In the genomic region with DNA sequence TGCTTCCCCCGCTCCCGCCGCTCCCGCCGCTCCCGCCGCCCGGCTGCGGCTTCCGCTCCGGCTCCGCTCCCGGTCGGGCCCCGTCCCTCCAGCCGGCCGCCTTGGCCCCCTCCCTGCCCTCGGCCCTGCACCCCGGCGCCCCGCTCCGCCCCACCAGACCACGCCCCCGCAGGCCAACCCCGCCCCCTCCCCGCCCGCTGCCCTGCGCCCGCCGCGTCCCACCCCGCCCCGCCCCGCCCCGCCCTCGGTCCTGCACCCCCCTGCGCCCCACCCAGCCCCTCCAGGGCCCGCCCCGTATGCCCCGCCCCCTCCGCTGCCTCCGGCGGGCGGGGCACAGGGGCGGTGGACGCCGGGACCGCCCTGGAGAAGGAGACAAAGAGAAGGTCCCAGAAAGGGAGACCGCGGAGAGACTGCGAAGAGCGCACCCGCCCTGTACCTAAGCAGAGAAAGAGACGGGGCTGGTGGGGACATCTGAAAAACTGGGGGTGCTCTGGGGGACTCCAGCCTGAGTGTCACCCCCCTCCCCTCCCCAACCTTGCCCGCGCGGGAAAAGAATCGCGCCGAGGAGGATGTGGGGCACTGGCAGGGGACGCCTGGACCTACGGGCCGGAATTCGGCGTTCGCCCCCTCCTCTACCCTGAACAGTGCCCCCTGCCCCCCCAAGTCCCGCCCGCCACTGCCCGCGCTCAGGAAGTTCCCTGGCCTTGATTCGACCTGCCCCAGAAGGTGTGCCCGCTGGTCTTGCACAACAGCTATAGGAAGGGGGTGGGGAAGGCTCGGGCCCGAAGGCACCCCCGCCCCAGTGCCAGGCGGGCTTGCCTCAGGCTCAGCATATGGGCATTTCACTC, we compare ENCODE assay signal across 8 cellular contexts. TPM values are rescaled to one million over a fixed set of nuclear protein-coding genes. Genes with fewer than 3 reads are reported as not detected.
A peak's percentile ranks its signal among the peaks of the same experiment; 100 is the strongest.
DNase-seq lines count a peak whose midpoint lies in the region; ATAC-seq and TF ChIP-seq lines count a peak whose summit lies in the region.

No MANE protein-coding gene starts in this region.

- WGBS in mesodermal cell (ENCODE audit: insufficient coverage in 2 of 2), 2 experiments: 2% methylated on average over 23 to 43 of the region's 76 CpGs

- 0 out of 2 replicates have a peak, but pooled peaks cover 3% of the 10 kb centered on the region for H3F3A ChIP-seq in DOHH2 (ENCODE audit: control insufficient read depth, insufficient read depth)

- peak overlapping the region; percentile 87 for H3K4me2 ChIP-seq in DOHH2 (ENCODE audit: low read length)

- H3K9ac ChIP-seq in endocrine pancreas (ENCODE audit: control insufficient read depth, insufficient read depth, low read length): peak overlapping the region; percentile 67

- H3K79me2 ChIP-seq in DOHH2 (ENCODE audit: control insufficient read depth, low read length): no peaks in the 10 kb centered on the region

- H4K20me1 ChIP-seq in DOHH2 (ENCODE audit: control insufficient read depth, insufficient read depth, low read depth, low read length): no peaks in the 10 kb centered on the region

- H3K4me3 ChIP-seq in DOHH2 (ENCODE audit: low read length) (peak overlapping the region; percentile 74), endocrine pancreas (ENCODE audit: control insufficient read depth, insufficient read depth, low read length) (no peak overlapping the region), mesodermal cell (ENCODE audit: extremely low read depth, insufficient read depth, low read length, poor library complexity, severe bottlenecking) (peak overlapping the region; percentile 84)

- no peaks in the 10 kb centered on the region for H3K9me2 ChIP-seq in DOHH2 (replicated peaks; ENCODE audit: control insufficient read depth, low read length)

- H3K36me3 ChIP-seq in DOHH2 (ENCODE audit: control insufficient read depth, low read length) (no peaks in the 10 kb centered on the region), endocrine pancreas (ENCODE audit: control insufficient read depth, insufficient read depth, low read length) (no peaks in the 10 kb centered on the region), mesodermal cell (ENCODE audit: control insufficient read depth, insufficient read depth, low read length) (peaks cover 21% of the 10 kb centered on the region)

- H3K27ac ChIP-seq in DOHH2 (ENCODE audit: low read depth, low read length) (no peak overlapping the region), mesodermal cell (ENCODE audit: low read depth, low read length, severe bottlenecking) (peak overlapping the region; percentile 89)

- ATAC-seq in HG03175 (IDR thresholded peaks at IDR 0.05; ENCODE audit: unreplicated experiment): peak; percentile 51
- no peak for ATAC-seq in HG03565 (IDR thresholded peaks at IDR 0.05; ENCODE audit: unreplicated experiment)

- H3K9me3 ChIP-seq in DOHH2 (ENCODE audit: control insufficient read depth, insufficient read depth, low read length): no peaks in the 10 kb centered on the region
- H3K9me3 ChIP-seq in endocrine pancreas (ENCODE audit: control insufficient read depth, low read length): no peaks in the 10 kb centered on the region
- no peaks in the 10 kb centered on the region for H3K9me3 ChIP-seq in mesodermal cell (ENCODE audit: control insufficient read depth, low read length)

- peak; percentile 58 for DNase-seq in NOMO-1 treated with DMSO at 0.1 percent for 48 hours (lab: John Stamatoyannopoulos, UW; ENCODE audit: unreplicated experiment)
- peak; percentile 17 for DNase-seq in activated CD8-positive, alpha-beta memory T cell treated with anti-CD3 and anti-CD28 coated beads, Interleukin-2, amount 50 U/mL, for 24 hours (ENCODE audit: extremely low read depth)
- DNase-seq in stimulated activated CD8-positive, alpha-beta memory T cell treated with anti-CD3 and anti-CD28 coated beads, Interleukin-15, amount 100 ng/mL, for 4 hours (ENCODE audit: low read depth in 2 of 2): peak; percentile 43 to 59

- TF ChIP-seq CTCF in DOHH2 (IDR thresholded peaks at IDR 0.05; ENCODE audit: low read depth, low read length, poor library complexity, severe bottlenecking): no peak

- H3K4me1 ChIP-seq in DOHH2 (ENCODE audit: control insufficient read depth, low read length) (peaks cover 17% of the 10 kb centered on the region), endocrine pancreas (ENCODE audit: control insufficient read depth, insufficient read depth, low read length) (no peaks in the 10 kb centered on the region), mesodermal cell (ENCODE audit: control insufficient read depth, insufficient read depth, low read length, poor library complexity, severe bottlenecking) (peaks cover 23% of the 10 kb centered on the region)

- H3K27me3 ChIP-seq in DOHH2 (ENCODE audit: control insufficient read depth, low read length) (peaks cover 27% of the 10 kb centered on the region), endocrine pancreas (ENCODE audit: control insufficient read depth, insufficient read depth, low read length) (no peaks in the 10 kb centered on the region)

RNA-seq across cellular contexts. Expression of gene STXBP1, which starts 42.9 kb away (rescaled TPM):
- 42.9 TPM for polyA plus RNA-seq in mesodermal cell (2013, experiment 1 of 2)
- polyA plus RNA-seq in mesodermal cell (2013, experiment 2 of 2): 38.1 TPM
